In genomic region chr18:48222118-48222517, GRCh38 we compare ENCODE assay signal across 8 cellular contexts.
DNase-seq lines count a peak whose midpoint lies in the region; ATAC-seq lines count a peak whose summit lies in the region.

No MANE protein-coding gene starts in this region.

- no peak overlapping the region for H3K4me3 Mint-ChIP-seq in activated naive CD8-positive, alpha-beta T cell treated with anti-CD3 and anti-CD28 coated beads, Interleukin-2, amount 50 U/mL, for 24 hours

- H3K4me1 Mint-ChIP-seq in activated naive CD8-positive, alpha-beta T cell treated with anti-CD3 and anti-CD28 coated beads, Interleukin-2, amount 50 U/mL, for 24 hours: no peaks in the 10 kb centered on the region

- DNase-seq in GF-D8 (lab: John Stamatoyannopoulos, UW) (peak; percentile 36), NCI-H345 (lab: John Stamatoyannopoulos, UW) (peak; percentile 98), cerebellar cortex (ENCODE audit: low spot score) (peak; percentile 57), sciatic nerve (ENCODE audit: low spot score) (no peak), GDM1 (lab: John Stamatoyannopoulos, UW) (no peak), HuH-7.5 (ENCODE audit: low spot score) (no peak)
- DNase-seq in activated naive CD8-positive, alpha-beta T cell treated with anti-CD3 and anti-CD28 coated beads, Interleukin-2, amount 50 U/mL, for 24 hours: no peak

- no peaks in the 10 kb centered on the region for H3K27me3 Mint-ChIP-seq in activated naive CD8-positive, alpha-beta T cell treated with anti-CD3 and anti-CD28 coated beads, Interleukin-2, amount 50 U/mL, for 24 hours

- H3K9me3 Mint-ChIP-seq in activated naive CD8-positive, alpha-beta T cell treated with anti-CD3 and anti-CD28 coated beads, Interleukin-2, amount 50 U/mL, for 24 hours: no peaks in the 10 kb centered on the region

- H3K36me3 Mint-ChIP-seq in activated naive CD8-positive, alpha-beta T cell treated with anti-CD3 and anti-CD28 coated beads, Interleukin-2, amount 50 U/mL, for 24 hours (ENCODE audit: low read depth): no peaks in the 10 kb centered on the region

- intact Hi-C loops in sciatic nerve (cut with DNase I): no loop called here

- H3K27ac Mint-ChIP-seq in activated naive CD8-positive, alpha-beta T cell treated with anti-CD3 and anti-CD28 coated beads, Interleukin-2, amount 50 U/mL, for 24 hours: no peak overlapping the region

- ATAC-seq in HG03159 (IDR thresholded peaks at IDR 0.05; ENCODE audit: unreplicated experiment) (peak; percentile 76), sciatic nerve (peak; percentile 26)
- ATAC-seq in activated naive CD8-positive, alpha-beta T cell treated with anti-CD3 and anti-CD28 coated beads, Interleukin-2, amount 50 U/mL, for 24 hours: no peak

Comparison
In these comparisons a context has a peak if more than half of its experiments do, and no peak if none do; other contexts are left out.
1. DNase-seq: peak in GF-D8 (single experiment), NCI-H345 (single experiment) and cerebellar cortex (single experiment); none in sciatic nerve (single experiment), GDM1 (single experiment), HuH-7.5 (single experiment) and activated naive CD8-positive, alpha-beta T cell treated with anti-CD3 and anti-CD28 coated beads, Interleukin-2, amount 50 U/mL, for 24 hours (single experiment).